Comparison of ENCODE assay signal across 1 cellular context in genomic region chr1:7117599-7118281, GRCh38.
TF ChIP-seq lines count a peak whose summit lies in the region.

No MANE protein-coding gene starts in this region.

TF ChIP-seq in IMR-90, 13 proteins besides CTCF, POLR2A, EP300 and RAD21 (continued from another document):
- 0 out of 2 replicates have a peak, but pooled peaks have one; percentile 11 for TF ChIP-seq SMC3 (IDR thresholded peaks at IDR 0.05; ENCODE audit: low read depth, low read length)
